12 cellular contexts compared by ENCODE assay signal in the genomic region with DNA sequence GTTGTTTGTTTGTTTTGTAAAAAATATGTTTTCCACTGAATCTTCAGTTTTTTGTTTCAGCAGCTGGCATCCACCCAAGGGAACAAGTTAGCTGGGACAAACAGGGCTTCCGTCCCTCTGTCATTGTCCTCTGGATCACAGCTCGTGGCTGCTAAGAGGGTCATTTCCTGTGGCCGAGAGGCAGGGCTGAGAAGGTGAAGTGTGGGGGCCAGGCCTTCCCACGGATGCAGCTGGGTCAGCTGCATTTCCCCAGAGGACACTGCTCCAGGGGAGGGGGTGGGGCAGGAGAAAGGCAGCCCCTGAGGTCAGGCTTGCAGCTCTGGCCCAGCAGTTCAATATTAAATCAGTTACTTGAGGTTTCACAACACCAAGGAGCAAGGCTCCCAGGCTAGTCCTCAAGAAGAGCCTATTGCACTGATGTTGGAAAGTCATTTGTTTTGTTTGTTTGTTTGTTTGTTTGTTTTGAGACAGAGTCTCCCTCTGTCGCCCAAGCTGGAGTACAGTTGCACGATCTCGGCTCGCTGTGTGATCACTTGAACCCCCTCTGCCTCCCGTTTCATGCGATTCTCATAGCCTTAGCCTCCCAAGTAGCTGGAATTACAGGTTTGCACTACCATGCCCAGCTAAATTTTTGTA. TPM values are rescaled to one million over a fixed set of nuclear protein-coding genes. Genes with fewer than 3 reads are reported as not detected.
DNase-seq lines count a peak whose midpoint lies in the region; ATAC-seq, FAIRE-seq and TF ChIP-seq lines count a peak whose summit lies in the region.
"Had no signal": no experiment of that assay in that cellular context is flagged by ENCODE, and none has a peak within 500 bp of the region (broad histone marks: within the 10 kb centered on the region; RNA-seq: fewer than 3 reads in every experiment).

No MANE protein-coding gene starts in this region.

- peak overlapping the region; percentile 63 to 71 for H3K27ac ChIP-seq in right atrium auricular region

- peaks cover 0 to 42% of the 10 kb centered on the region in 2 donors for H3K4me1 ChIP-seq in right atrium auricular region

- FAIRE-seq in GM12891 (lab: Jason Lieb, UNC), result no peak
- FAIRE-seq: RCC 7860 had no signal

- H3K9me3 ChIP-seq in right atrium auricular region, result no peaks in the 10 kb centered on the region

- ATAC-seq in GM21723 (IDR thresholded peaks at IDR 0.05; ENCODE audit: unreplicated experiment) (no peak), HG02885 (IDR thresholded peaks at IDR 0.05; ENCODE audit: poor library complexity, unreplicated experiment) (no peak)

- H3K4me3 ChIP-seq in right atrium auricular region, result no peak overlapping the region

- TF ChIP-seq POLR2A in GM12891 (IDR thresholded peaks at IDR 0.05; ENCODE audit: low read depth, low read length), result no peak

- peak; percentile 54 for DNase-seq in EH (ENCODE audit: low read depth)
- DNase-seq in astrocyte of the hippocampus (ENCODE audit: low read depth, low spot score), result peak; percentile 13
- DNase-seq in right atrium auricular region (ENCODE audit: low spot score), result peak; percentile 66
- DNase-seq in pons (ENCODE audit: low spot score), result peak; percentile 20
- no peak for DNase-seq in activated CD4-positive, alpha-beta T cell treated with anti-CD3 and anti-CD28 coated beads for 4 hours
- no peak for DNase-seq in GM12891 (ENCODE audit: insufficient read length, low spot score)
- DNase-seq: CD4-positive, alpha-beta T cell; effector CD4-positive, alpha-beta T cell; natural killer cell had no signal

- no peaks in the 10 kb centered on the region for H3K36me3 ChIP-seq in right atrium auricular region

- TF ChIP-seq CTCF in right atrium auricular region (IDR thresholded peaks at IDR 0.05), result no peak

- no peaks in the 10 kb centered on the region for H3K27me3 ChIP-seq in right atrium auricular region

TF ChIP-seq in GM12891, 5 proteins besides CTCF, POLR2A, EP300 and RAD21:
- TF ChIP-seq POLR2AphosphoS5 (IDR thresholded peaks at IDR 0.05; ENCODE audit: low read depth, low read length) (no peak), SPI1 (IDR thresholded peaks at IDR 0.05; ENCODE audit: low read depth, low read length) (no peak), POU2F2 (IDR thresholded peaks at IDR 0.05; ENCODE audit: low read depth, low read length) (no peak), TAF1 (IDR thresholded peaks at IDR 0.05; ENCODE audit: low read depth, low read length) (no peak), PAX5 (IDR thresholded peaks at IDR 0.05; ENCODE audit: insufficient read depth, low read length, severe bottlenecking) (no peak)

RNA-seq across cellular contexts. Expression of a gene that starts 34.4 kb away (rescaled TPM):
- 100 to 1,000 TPM in 1 of 2 donors, 10 to 100 TPM in 1; 81.4 to 183 TPM for total RNA-seq in right atrium auricular region
- polyA plus RNA-seq in GM12891 (2012; ENCODE audit: low read depth, missing spikeins), result 5.0 TPM

Comparison
In these comparisons a context has a peak if more than half of its experiments do, and no peak if none do; other contexts are left out.
1. DNase-seq: peak in EH (single experiment), astrocyte of the hippocampus (single experiment), right atrium auricular region (single experiment) and pons (single experiment); none in activated CD4-positive, alpha-beta T cell treated with anti-CD3 and anti-CD28 coated beads for 4 hours (0 of 2) and GM12891 (single experiment).